Comparison of ENCODE assay signal across 8 cellular contexts in genomic region chr2:231056453-231057416, GRCh38. TPM values are rescaled to one million over a fixed set of nuclear protein-coding genes. Genes with fewer than 3 reads are reported as not detected.
A peak's percentile ranks its signal among the peaks of the same experiment; 100 is the strongest.
DNase-seq lines count a peak whose midpoint lies in the region; ATAC-seq and TF ChIP-seq lines count a peak whose summit lies in the region.

Gene PSMD1 (plus strand): TSS chr2:231056867. CDS start chr2:231057026, 159 bp downstream.

- peak within 1 kb of the TSS; percentile 96 for H3K4me2 ChIP-seq in trophoblast cell (ENCODE audit: low read length)

- peaks cover 12% of the 10 kb centered on the region for H3K79me2 ChIP-seq in trophoblast cell (ENCODE audit: control insufficient read depth, insufficient read depth, low read length, poor library complexity)

- peak; percentile 74 for ATAC-seq in HG02763 (IDR thresholded peaks at IDR 0.05; ENCODE audit: unreplicated experiment)

- H3K4ac ChIP-seq in trophoblast cell (ENCODE audit: low read depth, low read length): peak within 1 kb of the TSS; percentile 89

- TF ChIP-seq EP300 in transverse colon (IDR thresholded peaks at IDR 0.05; ENCODE audit: low read depth): no peak

- intact Hi-C loops in transverse colon (cut with DNase I; ENCODE audit: low total_unique reads): no loop called here

- peak; percentile 96 for TF ChIP-seq CTCF in GM12875 (IDR thresholded peaks at IDR 0.05; ENCODE audit: borderline replicate concordance, insufficient read depth, low read depth, low read length)
- TF ChIP-seq CTCF in cardiac muscle cell (IDR thresholded peaks at IDR 0.05; ENCODE audit: low read depth, low read length): peak; percentile 97
- peak; percentile 93 to 96 (median 94) for TF ChIP-seq CTCF in transverse colon (IDR thresholded peaks at IDR 0.05)

- in situ Hi-C loops in transverse colon (cut with MboI; ENCODE audit: low pct_ligation_motif_present in 1 of 4, low pct_unique_long_range_greater_than_20kb in 1 of 4, low sequenced_read_pairs in 3 of 4): no loop called here

- H3K23ac ChIP-seq in trophoblast cell (ENCODE audit: low read length): no peak within 1 kb of the TSS

- no peak within 1 kb of the TSS for H2BK12ac ChIP-seq in trophoblast cell (ENCODE audit: low read length)

- DNase-seq in NCI-H1417 (lab: John Stamatoyannopoulos, UW): peak; percentile 78 to 96 (median 95)
- peak; percentile 89 for DNase-seq in T follicular helper cell (ENCODE audit: low read depth)
- peak; percentile 95 for DNase-seq in adipocyte (ENCODE audit: low read depth)
- peak; percentile 91 to 97 for DNase-seq in cardiac muscle cell (ENCODE audit: low read depth in 1 of 2, low spot score in 1 of 2)
- peak; percentile 89 to 96 for DNase-seq in trophoblast cell
- DNase-seq in transverse colon: peak; percentile 93

- H3K9ac ChIP-seq in adipocyte (ENCODE audit: low read length) (peak within 1 kb of the TSS; percentile 99), trophoblast cell (ENCODE audit: low read length) (peak within 1 kb of the TSS; percentile 100)

- no peaks in the 10 kb centered on the region for H3K9me3 ChIP-seq in adipocyte (ENCODE audit: control insufficient read depth, low read length)
- no peaks in the 10 kb centered on the region for H3K9me3 ChIP-seq in cardiac muscle cell (ENCODE audit: low read depth)
- no peaks in the 10 kb centered on the region for H3K9me3 ChIP-seq in trophoblast cell (ENCODE audit: insufficient read depth, low read depth, low read length)
- no peaks in the 10 kb centered on the region for H3K9me3 ChIP-seq in transverse colon

- H3K36me3 ChIP-seq in adipocyte (ENCODE audit: control insufficient read depth, insufficient read depth, low read length, severe bottlenecking): peaks cover 10% of the 10 kb centered on the region
- peaks cover 2% of the 10 kb centered on the region for H3K36me3 ChIP-seq in cardiac muscle cell
- peaks cover 3 to 4% of the 10 kb centered on the region in 2 experiments for H3K36me3 ChIP-seq in trophoblast cell (ENCODE audit: control insufficient read depth in 1 of 2, insufficient read depth in 2 of 2, low read length in 2 of 2)
- H3K36me3 ChIP-seq in transverse colon: no peaks in the 10 kb centered on the region

- H2BK5ac ChIP-seq in trophoblast cell (ENCODE audit: low read depth, low read length, poor library complexity): peak within 1 kb of the TSS; percentile 99

- peak within 1 kb of the TSS; percentile 96 for H3K14ac ChIP-seq in trophoblast cell (ENCODE audit: low read length)

- peak within 1 kb of the TSS; percentile 82 for H2AFZ ChIP-seq in trophoblast cell (ENCODE audit: insufficient read depth, low read length, poor library complexity)

- peak within 1 kb of the TSS; percentile 80 for H2AK5ac ChIP-seq in trophoblast cell (ENCODE audit: low read length)

- H3K18ac ChIP-seq in trophoblast cell (ENCODE audit: low read length): peak within 1 kb of the TSS; percentile 79

- TF ChIP-seq POLR2A in transverse colon (IDR thresholded peaks at IDR 0.05): peak; percentile 43

- WGBS in trophoblast cell (ENCODE audit: extremely low coverage, insufficient coverage, insufficient read length): no CpG with 5 or more reads among the region's 73 CpGs
- 1 to 17% methylated on average over 1 to 41 of the region's 73 CpGs for WGBS in transverse colon (ENCODE audit: low coverage in 1 of 2), 2 donors

- H3K27ac ChIP-seq in cardiac muscle cell (peak within 1 kb of the TSS; percentile 100), trophoblast cell (ENCODE audit: low read depth, low read length) (peak within 1 kb of the TSS; percentile 85), transverse colon (peak within 1 kb of the TSS; percentile 88 to 95 (median 90))

- H4K91ac ChIP-seq in trophoblast cell (ENCODE audit: low read depth, low read length): peak within 1 kb of the TSS; percentile 96

- H3K27me3 ChIP-seq in adipocyte (replicated peaks; ENCODE audit: control insufficient read depth, insufficient read depth, low read length) (no peaks in the 10 kb centered on the region), cardiac muscle cell (no peaks in the 10 kb centered on the region), trophoblast cell (ENCODE audit: insufficient read depth, low read length) (no peaks in the 10 kb centered on the region), transverse colon (no peaks in the 10 kb centered on the region)

- peak within 1 kb of the TSS; percentile 88 for H3K4me3 ChIP-seq in GM12875 (ENCODE audit: low read depth, low read length)
- H3K4me3 ChIP-seq in adipocyte (ENCODE audit: low read length): peak within 1 kb of the TSS; percentile 93
- peak within 1 kb of the TSS; percentile 93 for H3K4me3 ChIP-seq in cardiac muscle cell
- peak within 1 kb of the TSS; percentile 99 for H3K4me3 ChIP-seq in trophoblast cell (ENCODE audit: low read depth, low read length)
- H3K4me3 ChIP-seq in transverse colon: peak within 1 kb of the TSS; percentile 86 to 99 (median 96)

- H3K79me1 ChIP-seq in trophoblast cell (ENCODE audit: low read length): peaks cover 12% of the 10 kb centered on the region

- peak within 1 kb of the TSS; percentile 98 for H2BK120ac ChIP-seq in trophoblast cell (ENCODE audit: insufficient read depth, low read length, poor library complexity)

- H4K12ac ChIP-seq in trophoblast cell (ENCODE audit: low read depth, low read length): peak within 1 kb of the TSS; percentile 67

- H3K4me1 ChIP-seq in adipocyte (ENCODE audit: control insufficient read depth, insufficient read depth, low read length): peaks cover 39% of the 10 kb centered on the region
- H3K4me1 ChIP-seq in cardiac muscle cell (ENCODE audit: low read depth): peaks cover 13% of the 10 kb centered on the region
- H3K4me1 ChIP-seq in trophoblast cell (ENCODE audit: control insufficient read depth in 1 of 2, insufficient read depth in 2 of 2, low read length in 2 of 2): peaks cover 4 to 5% of the 10 kb centered on the region in 2 experiments
- H3K4me1 ChIP-seq in transverse colon: peaks cover 8 to 43% (median 34%) of the 10 kb centered on the region in 4 donors

- peak within 1 kb of the TSS; percentile 96 for H4K8ac ChIP-seq in trophoblast cell (ENCODE audit: low read depth, low read length)

RNA-seq across cellular contexts. Expression of gene PSMD1, which starts in this region (rescaled TPM):
- total RNA-seq in cardiac muscle cell: 68.1 and 122 TPM in 2 replicates
- 93.8 and 133 TPM in 2 replicates for polyA plus RNA-seq in cardiac muscle cell
- polyA plus RNA-seq in trophoblast cell (2013): 148 and 153 TPM in 2 replicates
- 10 to 100 TPM; 24.3 to 85.3 (median 74.7) TPM for total RNA-seq in transverse colon

Comparison
In these comparisons a context has a peak if more than half of its experiments do, and no peak if none do; other contexts are left out.
1. Peak in every context shown above with its lines: DNase-seq, ATAC-seq, H3K4me3 ChIP-seq and H3K27ac ChIP-seq.